In the genomic region with DNA sequence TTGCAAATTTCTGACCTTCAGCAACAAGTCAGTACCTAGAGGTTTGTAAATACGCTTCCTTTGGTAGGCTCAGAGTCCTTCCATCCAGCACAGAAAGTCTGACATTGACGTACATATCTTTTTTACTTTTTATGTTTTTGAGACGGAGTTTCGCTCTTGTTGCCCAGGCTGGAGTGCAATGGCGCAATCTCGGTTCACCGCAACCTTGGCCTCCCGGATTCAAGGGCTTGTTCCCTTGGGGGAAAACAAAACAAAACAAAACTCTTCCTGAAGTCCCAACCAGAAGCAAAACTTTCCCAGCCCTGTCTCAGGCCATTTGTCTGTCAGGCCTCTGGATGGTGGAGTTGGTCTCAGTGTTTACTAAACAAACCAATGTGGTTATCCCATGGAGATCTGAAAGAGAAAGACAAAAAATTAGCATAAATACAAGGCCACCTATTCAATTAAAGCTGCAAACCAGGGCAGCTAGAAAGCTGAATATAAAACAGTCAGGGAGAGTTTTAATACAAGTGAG, we compare ENCODE assay signal across 13 cellular contexts. TPM values are rescaled to one million over a fixed set of nuclear protein-coding genes. Genes with fewer than 3 reads are reported as not detected.
DNase-seq lines count a peak whose midpoint lies in the region; ATAC-seq and TF ChIP-seq lines count a peak whose summit lies in the region.
"Had no signal": no experiment of that assay in that cellular context is flagged by ENCODE, and none has a peak within 500 bp of the region (broad histone marks: within the 10 kb centered on the region; RNA-seq: fewer than 3 reads in every experiment).

No MANE protein-coding gene starts in this region.

- H3K9ac ChIP-seq in neural progenitor cell, result no peak overlapping the region

- peaks cover 11% of the 10 kb centered on the region for H3K4me1 ChIP-seq in neural progenitor cell

- H3K9me3 Mint-ChIP-seq in neural progenitor cell, result peaks cover 24% of the 10 kb centered on the region
- H3K9me3 Mint-ChIP-seq in effector memory CD8-positive, alpha-beta T cell, result no peaks in the 10 kb centered on the region

- H3K36me3 Mint-ChIP-seq in neural progenitor cell, result peaks cover 2% of the 10 kb centered on the region
- H3K36me3 Mint-ChIP-seq in effector memory CD8-positive, alpha-beta T cell (ENCODE audit: insufficient read depth), result no peaks in the 10 kb centered on the region

- intact Hi-C loops in Right ventricle myocardium inferior (cut with DNase I), result no loop called here
- intact Hi-C loops in cardiac septum (cut with DNase I), result loop anchor here (1.0 kb wide), 1 partner anchor 29 kb away; the partner anchor contains the start of gene ATL2

- no peaks in the 10 kb centered on the region for H3K27me3 ChIP-seq in neural progenitor cell

- H3F3A ChIP-seq in neural progenitor cell (ENCODE audit: low read depth), result peaks cover 8% of the 10 kb centered on the region

- peaks cover 7% of the 10 kb centered on the region for H3K27me3 Mint-ChIP-seq in neural progenitor cell (ENCODE audit: insufficient read depth, low read depth)
- no peaks in the 10 kb centered on the region for H3K27me3 Mint-ChIP-seq in effector memory CD8-positive, alpha-beta T cell
- H3K27me3 Mint-ChIP-seq: activated CD4-positive, alpha-beta T cell treated with anti-CD3 and anti-CD28 coated beads for 36 hours had no signal

- no peak overlapping the region for H2AFZ ChIP-seq in neural progenitor cell (replicated peaks)

- DNase-seq in Right ventricle myocardium inferior (ENCODE audit: missing footprints) (no peak), cardiac septum (ENCODE audit: low spot score) (no peak), fibroblast of villous mesenchyme (ENCODE audit: low read depth) (peak; percentile 93), neural progenitor cell (ENCODE audit: low spot score) (no peak), HT-29 (ENCODE audit: low spot score) (no peak), HUDEP-2 (lab: John Stamatoyannopoulos, UW; ENCODE audit: unreplicated experiment in 76 of 76) (no peak)
- DNase-seq in effector memory CD8-positive, alpha-beta T cell, result no peak
- no peak for DNase-seq in stimulated activated CD4-positive, alpha-beta T cell treated with anti-CD3 and anti-CD28 coated beads, Interleukin-4, amount 100 ng/mL, for 24 hours
- DNase-seq: activated CD4-positive, alpha-beta T cell treated with anti-CD3 and anti-CD28 coated beads for 36 hours; activated effector memory CD4-positive, alpha-beta T cell treated with anti-CD3 and anti-CD28 coated beads, Interleukin-2, amount 50 U/mL, for 16 hours; DMS153; SHP77 treated with DMSO at 0.1 percent for 48 hours; stimulated activated CD4-positive, alpha-beta T cell treated with anti-CD3 and anti-CD28 coated beads, Interleukin-4, amount 100 ng/mL, for 1 hour had no signal

- H3K4me1 Mint-ChIP-seq in neural progenitor cell, result peaks cover 12% of the 10 kb centered on the region
- no peaks in the 10 kb centered on the region for H3K4me1 Mint-ChIP-seq in effector memory CD8-positive, alpha-beta T cell (ENCODE audit: low read depth in 2 of 2)
- H3K4me1 Mint-ChIP-seq: activated CD4-positive, alpha-beta T cell treated with anti-CD3 and anti-CD28 coated beads for 36 hours had no signal

- H3K4me3 ChIP-seq in fibroblast of villous mesenchyme (ENCODE audit: low read depth, low read length) (no peak overlapping the region), neural progenitor cell (no peak overlapping the region)

- H3K9me3 ChIP-seq in neural progenitor cell (ENCODE audit: low read depth), result peaks cover 4% of the 10 kb centered on the region

- peak overlapping the region; percentile 42 for H3K27ac Mint-ChIP-seq in neural progenitor cell
- H3K27ac Mint-ChIP-seq in effector memory CD8-positive, alpha-beta T cell, result peak overlapping the region in 1 of 2 donors; percentile 19
- H3K27ac Mint-ChIP-seq: activated CD4-positive, alpha-beta T cell treated with anti-CD3 and anti-CD28 coated beads for 36 hours had no signal

- no peaks in the 10 kb centered on the region for H3K36me3 ChIP-seq in neural progenitor cell

- H3K27ac ChIP-seq in neural progenitor cell, result no peak overlapping the region

- peak; percentile 14 for ATAC-seq in Right ventricle myocardium inferior
- ATAC-seq in effector memory CD8-positive, alpha-beta T cell (replicated peaks), result no peak
- ATAC-seq: activated CD4-positive, alpha-beta T cell treated with anti-CD3 and anti-CD28 coated beads for 36 hours had no signal

- H3K79me2 ChIP-seq in neural progenitor cell (ENCODE audit: low read depth), result no peaks in the 10 kb centered on the region

- H4K20me1 ChIP-seq in neural progenitor cell (ENCODE audit: low read depth), result no peaks in the 10 kb centered on the region

- no peak overlapping the region for H3K4me3 Mint-ChIP-seq in neural progenitor cell
- no peak overlapping the region for H3K4me3 Mint-ChIP-seq in effector memory CD8-positive, alpha-beta T cell
- H3K4me3 Mint-ChIP-seq: activated CD4-positive, alpha-beta T cell treated with anti-CD3 and anti-CD28 coated beads for 36 hours had no signal

- H3K4me2 ChIP-seq in neural progenitor cell, result no peak overlapping the region

- TF ChIP-seq CTCF in fibroblast of villous mesenchyme (IDR thresholded peaks at IDR 0.05; ENCODE audit: insufficient read depth, low read depth, low read length), result no peak
- no peak for TF ChIP-seq CTCF in neural progenitor cell (IDR thresholded peaks at IDR 0.05)

RNA-seq across cellular contexts. Expression of gene ATL2, which starts 29.6 kb away (rescaled TPM):
- 31.7 TPM for total RNA-seq in Right ventricle myocardium inferior
- 27.1 TPM for total RNA-seq in cardiac septum
- 54.8 and 65.6 TPM in 2 replicates for total RNA-seq in fibroblast of villous mesenchyme
- 158 and 203 TPM in 2 replicates for total RNA-seq in neural progenitor cell (ENCODE audit: low replicate concordance)
- 64.8 and 72.0 TPM in 2 replicates for total RNA-seq in HT-29 (2014; rRNA removed; shearing (Covaris generic))
